8 cellular contexts compared by ENCODE assay signal in the genomic region with DNA sequence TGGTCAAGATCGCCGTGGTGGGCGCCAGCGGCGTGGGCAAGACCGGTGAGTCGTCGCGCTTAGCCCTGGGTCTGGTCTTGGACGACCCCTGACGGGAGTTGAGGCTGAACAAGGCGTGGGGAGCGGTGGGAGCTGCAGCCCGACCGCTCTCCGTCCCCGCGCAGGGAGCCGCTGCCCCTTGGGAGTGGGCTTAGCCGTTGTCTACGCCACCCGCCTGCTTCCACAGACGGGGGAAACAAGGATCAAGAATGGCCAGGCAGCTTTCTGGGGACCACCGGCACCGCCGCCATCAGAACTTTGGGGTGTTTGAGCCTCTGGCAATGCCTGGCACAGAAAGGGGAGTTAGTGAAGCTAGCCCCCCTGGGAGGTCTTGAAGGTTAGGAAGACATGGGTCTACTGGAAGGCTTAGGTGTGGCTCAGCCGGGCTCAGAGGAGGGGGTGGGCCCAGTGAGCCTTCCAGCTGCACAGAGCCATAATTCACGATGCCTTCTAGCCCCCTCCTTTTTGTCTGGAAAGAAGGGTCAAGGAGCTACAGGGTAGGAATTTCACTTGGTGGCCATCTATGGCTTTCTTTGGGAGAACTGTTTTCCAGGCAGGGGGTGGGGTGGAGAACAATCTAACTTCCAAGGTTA. TPM values are rescaled to one million over a fixed set of nuclear protein-coding genes. Genes with fewer than 3 reads are reported as not detected.
DNase-seq lines count a peak whose midpoint lies in the region; ATAC-seq, FAIRE-seq and TF ChIP-seq lines count a peak whose summit lies in the region.

No MANE protein-coding gene starts in this region.

- H3K9me3 ChIP-seq in ES-I3 (ENCODE audit: control insufficient read depth, insufficient read depth, low read length), result no peaks in the 10 kb centered on the region
- no peaks in the 10 kb centered on the region for H3K9me3 ChIP-seq in OCI-LY7 (ENCODE audit: low read length)
- H3K9me3 ChIP-seq in esophagus muscularis mucosa, result peaks cover 0 to 8% (median 7%) of the 10 kb centered on the region in 4 donors
- H3K9me3 ChIP-seq in pancreas, result no peaks in the 10 kb centered on the region

- TF ChIP-seq CTCF in OCI-LY7 (conservative IDR thresholded peaks at IDR 0.05; ENCODE audit: low read length) (no peak), esophagus muscularis mucosa (IDR thresholded peaks at IDR 0.05) (no peak), pancreas (IDR thresholded peaks at IDR 0.05) (no peak)

- whole genome bisulfite sequencing in esophagus muscularis mucosa, result 7% methylated on average over 18 of the region's 28 CpGs
- 11 to 16% methylated on average over 28 of the region's 28 CpGs for WGBS in pancreas, 2 donors

- no peak for FAIRE-seq in pancreas (lab: Jason Lieb, UNC)

- H4K20me1 ChIP-seq in OCI-LY7 (ENCODE audit: insufficient read depth, low read length), result no peaks in the 10 kb centered on the region

- no peak overlapping the region for H2AFZ ChIP-seq in OCI-LY7 (ENCODE audit: low read length)

- H3K9me2 ChIP-seq in OCI-LY7 (ENCODE audit: insufficient read depth, low read length), result no peaks in the 10 kb centered on the region

- H3K36me3 ChIP-seq in ES-I3 (ENCODE audit: insufficient read depth, low read length), result peaks cover 27% of the 10 kb centered on the region
- H3K36me3 ChIP-seq in OCI-LY7 (ENCODE audit: insufficient read depth, low read length), result no peaks in the 10 kb centered on the region
- peaks cover 0 to 9% (median 0%) of the 10 kb centered on the region in 4 donors for H3K36me3 ChIP-seq in esophagus muscularis mucosa
- no peaks in the 10 kb centered on the region for H3K36me3 ChIP-seq in pancreas

- POLR2A ChIA-PET in OCI-LY7 (lab: Charles Lee), result no interaction called here

- H3K4me1 ChIP-seq in ES-I3 (ENCODE audit: insufficient read depth, low read length) (peaks cover 36% of the 10 kb centered on the region), OCI-LY7 (ENCODE audit: insufficient read depth, low read length, poor library complexity, severe bottlenecking) (no peaks in the 10 kb centered on the region), esophagus muscularis mucosa (peaks cover 15 to 39% (median 30%) of the 10 kb centered on the region in 4 donors), pancreas (peaks cover 0 to 4% (median 0%) of the 10 kb centered on the region in 3 donors)

- H3K4me2 ChIP-seq in OCI-LY7 (ENCODE audit: low read length), result peak overlapping the region; percentile 9; the same call in 1 of the 2 replicates

- DNase-seq in OCI-LY7 (ENCODE audit: low spot score) (no peak), esophagus muscularis mucosa (ENCODE audit: extremely low spot score) (no peak), pancreas (no peak), hippocampal formation (lab: John Stamatoyannopoulos, UW) (no peak), NCI-H345 treated with DMSO at 0.1 percent for 48 hours (lab: John Stamatoyannopoulos, UW; ENCODE audit: unreplicated experiment) (no peak), hepatic stellate cell (ENCODE audit: low spot score) (no peak)

- H3K27ac ChIP-seq in OCI-LY7 (ENCODE audit: low read depth, low read length, poor library complexity, severe bottlenecking), result no peak overlapping the region
- H3K27ac ChIP-seq in esophagus muscularis mucosa (replicated peaks in 1 of 4), result peak overlapping the region in 1 of 4 donors; percentile 46
- no peak overlapping the region for H3K27ac ChIP-seq in pancreas

- ATAC-seq in pancreas (peak in 1 of 4 donors; percentile 1), HG03135 (IDR thresholded peaks at IDR 0.05; ENCODE audit: unreplicated experiment) (no peak)

- no TSS peak for BruUV-seq in OCI-LY7 (replicated peaks; lab: Mats Ljungman, UMichigan)

- peaks cover 0 to 26% (median 8%) of the 10 kb centered on the region in 4 donors for H3K27me3 ChIP-seq in esophagus muscularis mucosa
- no peaks in the 10 kb centered on the region for H3K27me3 ChIP-seq in pancreas

- intact Hi-C loops in OCI-LY7 (cut with micrococcal nuclease; ENCODE audit: unreplicated experiment), result loop anchor here (10.0 kb wide), 1 partner anchor 488 kb away; no protein-coding TSS in a partner anchor
- intact Hi-C loops in esophagus muscularis mucosa (cut with DNase I), result loop anchor here (5.0 kb wide), 2 partner anchors 35 to 140 kb away; no protein-coding TSS in a partner anchor
- intact Hi-C loops in pancreas (cut with DNase I), result no loop called here

- TF ChIP-seq POLR2A in esophagus muscularis mucosa (IDR thresholded peaks at IDR 0.05; ENCODE audit: low read depth), result no peak

- CTCF ChIA-PET in OCI-LY7 (lab: Charles Lee; ENCODE audit: unreplicated experiment), result no interaction called here

- no peaks in the 10 kb centered on the region for H3K79me2 ChIP-seq in OCI-LY7 (ENCODE audit: insufficient read depth, low read depth, low read length)

- H3K4me3 ChIP-seq in OCI-LY7 (ENCODE audit: low read depth, low read length, poor library complexity, severe bottlenecking), result no peak overlapping the region
- H3K4me3 ChIP-seq in esophagus muscularis mucosa, result peak overlapping the region; percentile 70 to 89 (median 71)
- H3K4me3 ChIP-seq in pancreas, result peak overlapping the region; percentile 18 to 65 (median 50)

- no peak for TF ChIP-seq EP300 in esophagus muscularis mucosa (IDR thresholded peaks at IDR 0.05)

- H3K9ac ChIP-seq in ES-I3 (ENCODE audit: low read depth, low read length), result peak overlapping the region; percentile 86

RNA-seq across cellular contexts. Expression of a gene that starts 0.6 kb away (rescaled TPM):
- 0.10 TPM in 1 of 2 replicates, not detected in the other for total RNA-seq in OCI-LY7 (2014; rRNA removed; shearing (Covaris generic))
- not detected in 2 replicates for total RNA-seq in OCI-LY7 (2022)
- total RNA-seq in esophagus muscularis mucosa, result 1 to 10 TPM in 3 of 4 donors, under 1 TPM in 1; 0.83 to 2.3 (median 1.3) TPM
- total RNA-seq in pancreas, result 1 to 10 TPM in 1 of 6 donors, under 1 TPM in 4, not detected in 1; 0.19 to 2.3 (median 0.52) TPM
- under 1 TPM; 0.76 to 0.87 TPM for polyA plus RNA-seq in pancreas

Comparison
In these comparisons a context has a peak if more than half of its experiments do, and no peak if none do; other contexts are left out.
1. intact Hi-C loops: an anchor here in OCI-LY7 (10.0 kb wide) and esophagus muscularis mucosa (5.0 kb wide); none called in pancreas.